ENCODE assay signal across 16 cellular contexts in the genomic region with DNA sequence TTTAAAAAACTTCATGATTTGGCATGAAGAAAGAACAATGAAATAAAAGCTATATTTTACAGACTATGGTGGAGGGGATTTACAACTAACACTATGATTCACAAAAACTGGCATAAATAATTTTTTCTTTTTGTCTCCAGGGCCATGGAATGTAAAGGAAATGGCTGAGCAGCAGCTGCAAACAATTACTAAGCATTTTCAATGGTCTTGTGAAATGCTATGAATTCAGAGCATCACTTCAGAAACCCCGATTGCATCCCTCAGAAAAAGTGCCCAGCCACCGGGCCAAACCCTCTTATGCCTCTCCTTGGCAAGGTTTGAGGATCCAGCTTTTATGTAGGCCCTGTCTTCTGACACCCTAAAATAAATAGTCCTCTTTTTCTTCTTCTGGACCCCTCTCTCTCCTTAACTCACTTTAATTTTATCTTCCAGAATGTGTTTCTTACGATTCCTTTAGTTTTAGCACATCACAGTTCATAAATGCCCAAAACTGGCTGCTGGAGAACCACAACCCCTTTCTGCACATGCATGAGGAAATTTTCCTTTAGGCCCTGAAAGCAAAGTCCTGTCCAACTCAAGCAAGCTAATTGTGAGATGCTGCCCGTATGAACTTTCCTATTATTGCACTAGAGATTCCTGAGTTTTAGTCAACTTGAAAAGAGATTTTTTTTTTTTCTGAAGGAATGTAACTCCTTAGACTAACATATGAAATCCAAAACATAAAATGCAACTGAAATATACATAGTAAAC. TPM values are rescaled to one million over a fixed set of nuclear protein-coding genes. Genes with fewer than 3 reads are reported as not detected.
DNase-seq lines count a peak whose midpoint lies in the region; ATAC-seq, FAIRE-seq and TF ChIP-seq lines count a peak whose summit lies in the region.
"Had no signal": no experiment of that assay in that cellular context is flagged by ENCODE, and none has a peak within 500 bp of the region (broad histone marks: within the 10 kb centered on the region; RNA-seq: fewer than 3 reads in every experiment).

No MANE protein-coding gene starts in this region.

- no peak overlapping the region for H3K4me3 ChIP-seq in AG04450 (ENCODE audit: low read depth, low read length)
- no peak overlapping the region for H3K4me3 ChIP-seq in bronchial epithelial cell (ENCODE audit: low read depth, low read length)
- no peak overlapping the region for H3K4me3 ChIP-seq in mesenchymal stem cell (ENCODE audit: insufficient read depth in 1 of 2, low read depth in 1 of 2, low read length in 2 of 2)
- H3K4me3 ChIP-seq: gastrocnemius medialis, ovary had no signal

- WGBS in mesenchymal stem cell, result 85% methylated on average over 3 of the region's 4 CpGs

- POLR2A ChIA-PET in AG04450 (lab: Yijun Ruan, JAX), result interaction anchor here (0.5 to 2.4 kb wide), 5 partner anchors 42 to 66 kb away, joined by 3 to 13 read pairs (median 5); a partner anchor contains a TSS

- no peak overlapping the region for H2BK12ac ChIP-seq in mesenchymal stem cell (ENCODE audit: low read length in 2 of 2)

- no peaks in the 10 kb centered on the region; the same call in 1 of the 2 replicates for H3K9me3 ChIP-seq in AG04450 (ENCODE audit: control insufficient read depth, insufficient read depth, low read length)
- H3K9me3 ChIP-seq in mesenchymal stem cell (ENCODE audit: control insufficient read depth, low read length), result no peaks in the 10 kb centered on the region
- H3K9me3 ChIP-seq: gastrocnemius medialis, ovary had no signal

- H3K79me1 ChIP-seq in mesenchymal stem cell (replicated peaks; ENCODE audit: low read length, poor library complexity, severe bottlenecking), result no peaks in the 10 kb centered on the region

- DNase-seq in AG04450 (ENCODE audit: low read depth, low spot score), result peak; percentile 52
- DNase-seq in HS-5 (ENCODE audit: low read depth), result peak; percentile 80
- DNase-seq in bronchial epithelial cell (ENCODE audit: low read depth), result peak; percentile 15
- DNase-seq in mesenchymal stem cell, result peak; percentile 38
- DNase-seq in NK-92 treated with Interleukin-12 subunit alpha and Interleukin-12 subunit beta, amount 100 ng/mL, for 24 hours (lab: John Stamatoyannopoulos, UW), result no peak
- no peak for DNase-seq in NCI-H69 (lab: John Stamatoyannopoulos, UW)
- DNase-seq: activated naive CD8-positive, alpha-beta T cell treated with anti-CD3 and anti-CD28 coated beads, Interleukin-2, amount 10 ng/mL, durations not matched to agents 7 days and 5 days; cortex of kidney; gastrocnemius medialis; MV-4-11; ovary; stimulated activated CD4-positive, alpha-beta T cell treated with anti-CD3 and anti-CD28 coated beads, Interleukin-12 subunit alpha, Interleukin-12 subunit beta, amount 100 ng/mL, for 4 hours had no signal

- no peak overlapping the region for H3K14ac ChIP-seq in mesenchymal stem cell (ENCODE audit: low read length in 2 of 2)

- H3K4me1 ChIP-seq in mesenchymal stem cell (ENCODE audit: control insufficient read depth, insufficient read depth, low read depth, low read length), result peaks cover 5% of the 10 kb centered on the region
- H3K4me1 ChIP-seq: gastrocnemius medialis had no signal

- no peak overlapping the region for H3K18ac ChIP-seq in mesenchymal stem cell (ENCODE audit: low read depth in 1 of 2, low read length in 2 of 2)

- H2BK5ac ChIP-seq in mesenchymal stem cell (ENCODE audit: low read depth, low read length, poor library complexity, severe bottlenecking), result no peak overlapping the region

- H3K27ac ChIP-seq in AG04450 (ENCODE audit: low read depth, low read length) (peak overlapping the region; percentile 59), mesenchymal stem cell (ENCODE audit: low read length, poor library complexity, severe bottlenecking) (peak overlapping the region; percentile 35)
- H3K27ac ChIP-seq: gastrocnemius medialis, ovary had no signal

- H2AFZ ChIP-seq in mesenchymal stem cell (ENCODE audit: low read depth, low read length), result no peak overlapping the region

- CTCF ChIA-PET in AG04450 (lab: Charles Lee), result interaction anchor here (1.0 to 3.9 kb wide), 5 partner anchors 10 to 396 kb away, joined by 3 to 18 read pairs (median 4); a partner anchor contains a TSS

- no peak overlapping the region for H2BK15ac ChIP-seq in mesenchymal stem cell (ENCODE audit: low read depth, poor library complexity, severe bottlenecking)

- no peak overlapping the region for H4K8ac ChIP-seq in mesenchymal stem cell (ENCODE audit: low read length)

- H3K4me2 ChIP-seq in mesenchymal stem cell (ENCODE audit: low read length, poor library complexity, severe bottlenecking), result no peak overlapping the region

- no peak for FAIRE-seq in bronchial epithelial cell (lab: Jason Lieb, UNC)
- FAIRE-seq: D721Med had no signal

- H3K23ac ChIP-seq in mesenchymal stem cell (ENCODE audit: low read length in 2 of 2), result no peak overlapping the region

- H3K27me3 ChIP-seq in AG04450 (ENCODE audit: control insufficient read depth, insufficient read depth, low read length), result no peaks in the 10 kb centered on the region
- H3K27me3 ChIP-seq in bronchial epithelial cell (ENCODE audit: control insufficient read depth, insufficient read depth, low read length), result no peaks in the 10 kb centered on the region
- H3K27me3 ChIP-seq in mesenchymal stem cell (ENCODE audit: control insufficient read depth in 1 of 2, insufficient read depth in 1 of 2, low read length in 2 of 2), result no peaks in the 10 kb centered on the region
- H3K27me3 ChIP-seq: gastrocnemius medialis, ovary had no signal

- H2BK120ac ChIP-seq in mesenchymal stem cell (ENCODE audit: low read depth, low read length), result peak overlapping the region; percentile 64

- H3K36me3 ChIP-seq in bronchial epithelial cell (ENCODE audit: control insufficient read depth, insufficient read depth, low read length), result no peaks in the 10 kb centered on the region
- H3K36me3 ChIP-seq in mesenchymal stem cell (ENCODE audit: control insufficient read depth in 1 of 2, insufficient read depth in 2 of 2, low read depth in 1 of 2, low read length in 2 of 2), result no peaks in the 10 kb centered on the region
- H3K36me3 ChIP-seq: gastrocnemius medialis, ovary had no signal

- H2AK5ac ChIP-seq in mesenchymal stem cell (ENCODE audit: low read length, severe bottlenecking), result no peak overlapping the region

- H3K9ac ChIP-seq in mesenchymal stem cell (ENCODE audit: low read length), result peak overlapping the region; percentile 66

- no peak overlapping the region for H4K91ac ChIP-seq in mesenchymal stem cell (ENCODE audit: low read length)

- ATAC-seq in GM21390 (IDR thresholded peaks at IDR 0.05; ENCODE audit: unreplicated experiment), result no peak
- ATAC-seq in GM19395 (IDR thresholded peaks at IDR 0.05; ENCODE audit: unreplicated experiment), result no peak
- ATAC-seq: activated CD4-positive, CD25-positive, alpha-beta regulatory T cell treated with anti-CD3 and anti-CD28 coated beads, Interleukin-2, amount 50 U/mL, for 24 hours; gastrocnemius medialis had no signal

- H3K4ac ChIP-seq in mesenchymal stem cell (ENCODE audit: low read depth in 1 of 2, low read length in 2 of 2), result no peak overlapping the region

- no peak for TF ChIP-seq CTCF in AG04450 (IDR thresholded peaks at IDR 0.05; ENCODE audit: low read depth, low read length)
- no peak for TF ChIP-seq CTCF in bronchial epithelial cell (IDR thresholded peaks at IDR 0.05; ENCODE audit: insufficient read depth, low read length, severe bottlenecking)

RNA-seq across cellular contexts. Expression of a gene that starts 51.9 kb away (rescaled TPM):
- polyA plus RNA-seq in AG04450 (2011; rRNA removed), result 177 and 206 TPM in 2 replicates
- 211 and 260 TPM in 2 replicates for polyA minus RNA-seq in AG04450 (2011; rRNA and poly(A)+ RNA removed)
- 0.51 and 0.79 TPM in 2 replicates for total RNA-seq in bronchial epithelial cell
- polyA plus RNA-seq in mesenchymal stem cell (2013, experiment 1 of 2), result 87.8 TPM
- 86.6 TPM for polyA plus RNA-seq in mesenchymal stem cell (2013, experiment 2 of 2)

Comparison
In these comparisons a context has a peak if more than half of its experiments do, and no peak if none do; other contexts are left out.
1. DNase-seq: peak in AG04450 (single experiment), HS-5 (single experiment), bronchial epithelial cell (single experiment) and mesenchymal stem cell (single experiment); none in NK-92 treated with Interleukin-12 subunit alpha and Interleukin-12 subunit beta, amount 100 ng/mL, for 24 hours (single experiment) and NCI-H69 (single experiment).